In the genomic region with DNA sequence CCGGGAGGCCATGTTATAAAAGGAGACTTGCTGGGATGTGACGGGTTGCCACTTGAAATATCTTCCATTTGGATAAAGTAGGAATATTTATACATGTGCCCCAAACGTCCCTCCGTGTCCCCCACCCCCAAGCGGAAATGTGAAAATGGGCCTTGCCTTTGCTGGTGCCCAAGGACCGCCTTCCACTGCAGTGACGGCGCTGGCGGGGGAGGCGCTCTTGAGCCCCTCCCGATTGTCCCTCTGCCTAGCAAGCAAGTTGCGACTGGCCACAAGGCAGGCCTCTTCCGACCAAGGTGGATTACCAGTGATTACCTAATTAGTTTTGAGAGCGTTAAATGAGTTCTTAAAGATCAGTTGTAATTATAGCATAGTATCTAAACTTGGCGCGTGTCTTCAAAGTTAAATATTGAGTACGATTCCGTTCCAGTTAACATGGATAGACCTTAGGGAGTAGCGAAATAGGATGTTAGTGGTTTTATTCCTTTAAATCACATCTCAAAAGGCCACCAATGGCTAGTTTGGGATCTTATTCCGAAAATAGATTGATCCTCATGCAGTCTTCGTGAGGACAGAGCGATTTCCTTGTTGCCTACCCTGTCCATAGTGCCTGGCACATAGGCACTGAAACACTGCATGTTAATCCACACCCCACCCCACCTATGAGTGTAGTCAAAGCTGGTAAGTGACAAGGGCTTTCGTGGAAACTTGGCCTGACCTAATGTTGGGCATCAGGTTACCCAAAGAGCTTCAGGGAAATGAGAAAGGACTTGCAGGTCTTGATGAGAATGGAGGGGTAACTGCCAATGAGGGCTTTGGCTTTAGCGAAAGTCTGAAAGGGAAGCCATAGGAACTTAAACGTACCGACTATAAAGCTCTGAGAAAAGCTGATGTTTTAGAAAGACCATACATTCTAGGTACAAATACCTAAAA, we compare ENCODE assay signal across 8 cellular contexts. TPM values are rescaled to one million over a fixed set of nuclear protein-coding genes. Genes with fewer than 3 reads are reported as not detected.
DNase-seq lines count a peak whose midpoint lies in the region; ATAC-seq lines count a peak whose summit lies in the region.

No MANE protein-coding gene starts in this region.

- H3K27ac Mint-ChIP-seq in CD4-positive, CD25-positive, alpha-beta regulatory T cell, result peak overlapping the region; percentile 94 to 98 (median 97)

- peaks cover 35% of the 10 kb centered on the region for H3K36me3 ChIP-seq in CD4-positive, CD25-positive, alpha-beta regulatory T cell (ENCODE audit: control insufficient read depth, insufficient read depth, low read length)

- peak; percentile 78 to 92 (median 82) for DNase-seq in CD4-positive, CD25-positive, alpha-beta regulatory T cell
- DNase-seq in HT1080 (ENCODE audit: low read depth) (peak; percentile 88), NOMO-1 (lab: John Stamatoyannopoulos, UW; ENCODE audit: unreplicated experiment in 2 of 2) (peak; percentile 91 to 92), lung microvascular endothelial cell (ENCODE audit: low read depth in 2 of 2) (peak; percentile 91 to 93)
- DNase-seq in activated CD8-positive, alpha-beta memory T cell treated with anti-CD3 and anti-CD28 coated beads for 48 hours (ENCODE audit: low read depth in 2 of 3, low spot score in 2 of 3), result peak; percentile 51 to 67 (median 64)
- peak; percentile 71 for DNase-seq in effector CD8-positive, alpha-beta T cell (lab: John Stamatoyannopoulos, UW)
- DNase-seq in stimulated activated CD4-positive, alpha-beta T cell treated with anti-CD3 and anti-CD28 coated beads, TNF-alpha, amount 100 ng/mL, for 24 hours (ENCODE audit: low read depth in 3 of 3), result peak; percentile 67 to 82 (median 73)

- H3K4me3 Mint-ChIP-seq in CD4-positive, CD25-positive, alpha-beta regulatory T cell, result peak overlapping the region; percentile 92 to 97 (median 93)

- no peaks in the 10 kb centered on the region for H3K9me3 ChIP-seq in CD4-positive, CD25-positive, alpha-beta regulatory T cell (ENCODE audit: control insufficient read depth in 2 of 2, low read length in 2 of 2)

- H3K36me3 Mint-ChIP-seq in CD4-positive, CD25-positive, alpha-beta regulatory T cell, result peaks cover 28% of the 10 kb centered on the region

- no peaks in the 10 kb centered on the region for H3K9me3 Mint-ChIP-seq in CD4-positive, CD25-positive, alpha-beta regulatory T cell

- peaks cover 32% of the 10 kb centered on the region for H3K4me1 ChIP-seq in CD4-positive, CD25-positive, alpha-beta regulatory T cell (ENCODE audit: control insufficient read depth, insufficient read depth, low read length, poor library complexity, severe bottlenecking)

- H3K27me3 ChIP-seq in CD4-positive, CD25-positive, alpha-beta regulatory T cell (ENCODE audit: control insufficient read depth, insufficient read depth, low read length), result no peaks in the 10 kb centered on the region

- peaks cover 4% of the 10 kb centered on the region for H3K27me3 Mint-ChIP-seq in CD4-positive, CD25-positive, alpha-beta regulatory T cell

- peak overlapping the region; percentile 94 for H3K4me3 ChIP-seq in CD4-positive, CD25-positive, alpha-beta regulatory T cell (ENCODE audit: low read depth, low read length)

- peak; percentile 43 to 47 for ATAC-seq in CD4-positive, CD25-positive, alpha-beta regulatory T cell (ENCODE audit: low read depth in 2 of 2)
- ATAC-seq in GM19463 (IDR thresholded peaks at IDR 0.05; ENCODE audit: unreplicated experiment), result peak; percentile 41

- H3K4me1 Mint-ChIP-seq in CD4-positive, CD25-positive, alpha-beta regulatory T cell, result peaks cover 13 to 52% (median 36%) of the 10 kb centered on the region in 4 donors

- peak overlapping the region; percentile 97 for H3K27ac ChIP-seq in CD4-positive, CD25-positive, alpha-beta regulatory T cell (ENCODE audit: insufficient read depth, low read length, poor library complexity, severe bottlenecking)

RNA-seq across cellular contexts. Expression of a gene that starts 1.1 kb away (rescaled TPM):
- total RNA-seq in CD4-positive, CD25-positive, alpha-beta regulatory T cell, result 670 TPM
- polyA plus RNA-seq in CD4-positive, CD25-positive, alpha-beta regulatory T cell, result 1,000 to 10,000 TPM; 4,149 to 4,426 (median 4,258) TPM
- total RNA-seq in HT1080 (2014; rRNA removed; shearing (Covaris generic)), result 5,336 and 5,878 TPM in 2 replicates
- 6,834 and 7,121 TPM in 2 replicates for polyA plus RNA-seq in HT1080 (2015; cell fraction: cytosol; rRNA removed)
- polyA plus RNA-seq in HT1080 (2015; cell fraction: nucleus; rRNA removed), result 3,642 and 4,242 TPM in 2 replicates
- 1,180 and 1,502 TPM in 2 replicates for total RNA-seq in lung microvascular endothelial cell

RNA-seq across cellular contexts. Expression of a gene that starts 48.9 kb away (rescaled TPM):
- total RNA-seq in CD4-positive, CD25-positive, alpha-beta regulatory T cell, result 110 TPM
- 1 to 10 TPM; 2.9 to 5.0 (median 4.4) TPM for polyA plus RNA-seq in CD4-positive, CD25-positive, alpha-beta regulatory T cell
- total RNA-seq in HT1080 (2014; rRNA removed; shearing (Covaris generic)), result 11.9 and 17.8 TPM in 2 replicates
- polyA plus RNA-seq in HT1080 (2015; cell fraction: cytosol; rRNA removed), result 27.1 and 28.6 TPM in 2 replicates
- 139 and 148 TPM in 2 replicates for polyA plus RNA-seq in HT1080 (2015; cell fraction: nucleus; rRNA removed)
- total RNA-seq in lung microvascular endothelial cell, result 4.1 and 7.9 TPM in 2 replicates

RNA-seq across cellular contexts. Expression of a gene that starts 50.3 kb away (rescaled TPM):
- 186 TPM for total RNA-seq in CD4-positive, CD25-positive, alpha-beta regulatory T cell
- polyA plus RNA-seq in CD4-positive, CD25-positive, alpha-beta regulatory T cell, result 100 to 1,000 TPM; 250 to 315 (median 275) TPM
- total RNA-seq in HT1080 (2014; rRNA removed; shearing (Covaris generic)), result 362 and 397 TPM in 2 replicates
- polyA plus RNA-seq in HT1080 (2015; cell fraction: cytosol; rRNA removed), result 237 and 268 TPM in 2 replicates
- 80.6 and 83.1 TPM in 2 replicates for polyA plus RNA-seq in HT1080 (2015; cell fraction: nucleus; rRNA removed)
- 196 and 217 TPM in 2 replicates for total RNA-seq in lung microvascular endothelial cell

Comparison
In these comparisons a context has a peak if more than half of its experiments do, and no peak if none do; other contexts are left out.
1. Peak in every context shown above with its lines: DNase-seq, ATAC-seq, H3K4me3 ChIP-seq and H3K27ac ChIP-seq.